ENCODE assay signal across 22 cellular contexts in the genomic region with DNA sequence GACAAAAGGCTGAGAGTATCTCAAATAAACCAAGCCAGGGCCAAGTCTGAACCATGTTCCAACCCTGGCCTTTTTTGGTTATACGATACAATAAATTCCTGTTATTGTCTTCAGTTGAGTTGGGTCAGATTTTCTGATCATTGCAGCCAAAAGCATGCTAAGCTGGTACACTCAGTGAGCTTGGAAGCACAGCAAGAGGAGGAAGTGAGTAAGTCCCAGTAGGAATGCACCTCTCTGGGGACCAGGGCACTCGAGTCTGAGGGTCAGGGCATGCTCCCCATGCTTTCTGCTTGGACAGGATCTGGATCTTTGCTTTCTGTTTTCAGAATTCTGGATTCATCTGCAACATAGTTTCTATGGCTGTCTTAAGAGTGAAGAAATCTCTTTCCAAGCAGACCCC.
A peak's percentile ranks its signal among the peaks of the same experiment; 100 is the strongest.
DNase-seq lines count a peak whose midpoint lies in the region; TF ChIP-seq lines count a peak whose summit lies in the region.
"Had no signal": no experiment of that assay in that cellular context is flagged by ENCODE, and none has a peak within 500 bp of the region (broad histone marks: within the 10 kb centered on the region; RNA-seq: fewer than 3 reads in every experiment).

No MANE protein-coding gene starts in this region.

- no peaks in the 10 kb centered on the region for H3K4me1 ChIP-seq in adrenal gland (replicated peaks in 1 of 2)
- peaks cover 0 to 30% (median 21%) of the 10 kb centered on the region in 4 donors for H3K4me1 ChIP-seq in tibial artery
- H3K4me1 ChIP-seq in Peyer's patch, result no peaks in the 10 kb centered on the region
- H3K4me1 ChIP-seq: BE2C had no signal

- H3K27ac ChIP-seq in adrenal gland (peak overlapping the region in 1 of 5 donors; percentile 61), tibial artery (peak overlapping the region; percentile 61 to 71), Peyer's patch (no peak overlapping the region)
- H3K27ac ChIP-seq: body of pancreas, epithelial cell of prostate, skin epidermis had no signal

- no peaks in the 10 kb centered on the region for H3K9me3 ChIP-seq in adrenal gland (replicated peaks in 1 of 3)
- H3K9me3 ChIP-seq in tibial artery, result no peaks in the 10 kb centered on the region
- H3K9me3 ChIP-seq in Peyer's patch, result no peaks in the 10 kb centered on the region
- H3K9me3 ChIP-seq: BE2C, body of pancreas had no signal

- intact Hi-C loops in adrenal gland (cut with DNase I), result no loop called here
- intact Hi-C loops in tibial artery (cut with DNase I; ENCODE audit: low total_unique reads), result no loop called here

- TF ChIP-seq POLR2A in adrenal gland (IDR thresholded peaks at IDR 0.05) (no peak), Peyer's patch (IDR thresholded peaks at IDR 0.05) (no peak)

- peak; percentile 16 for DNase-seq in GM04504 (ENCODE audit: low read depth)
- DNase-seq in adrenal gland, result peak in 4 of 7 donors; percentile 12 to 60 (median 24)
- peak; percentile 57 for DNase-seq in fibroblast of pulmonary artery (ENCODE audit: low read depth)
- DNase-seq in tibial artery, result peak; percentile 27 to 71
- DNase-seq in GM20000 (ENCODE audit: low spot score), result no peak
- DNase-seq in DMS53 (lab: John Stamatoyannopoulos, UW), result no peak
- no peak for DNase-seq in Peyer's patch
- DNase-seq: activated CD4-positive, alpha-beta T cell treated with anti-CD3 and anti-CD28 coated beads, Interleukin-2, amount 50 U/mL, for 4 hours; activated naive CD4-positive, alpha-beta T cell; activated T-cell treated with anti-CD3 and anti-CD28 coated beads for 4 hours; BE2C; body of pancreas; glutamatergic neuron; MM.1S; naive thymus-derived CD8-positive, alpha-beta T cell; NCI-H187; NCI-H446 treated with DMSO at 0.1 percent for 48 hours; Right ventricle myocardium superior; stimulated activated CD4-positive, alpha-beta T cell treated with anti-CD3 and anti-CD28 coated beads, Interleukin-2, amount 100 ng/mL, for 48 hours; T-helper 1 cell had no signal

- H3K36me3 ChIP-seq in adrenal gland (replicated peaks in 1 of 2) (no peaks in the 10 kb centered on the region), tibial artery (no peaks in the 10 kb centered on the region), Peyer's patch (no peaks in the 10 kb centered on the region)
- H3K36me3 ChIP-seq: BE2C had no signal

- H3K27me3 ChIP-seq in adrenal gland, result peaks cover 4% of the 10 kb centered on the region
- no peaks in the 10 kb centered on the region for H3K27me3 ChIP-seq in tibial artery
- no peaks in the 10 kb centered on the region for H3K27me3 ChIP-seq in Peyer's patch
- H3K27me3 ChIP-seq: BE2C, body of pancreas had no signal

- no peak for TF ChIP-seq CTCF in adrenal gland (IDR thresholded peaks at IDR 0.05)
- TF ChIP-seq CTCF in fibroblast of pulmonary artery (IDR thresholded peaks at IDR 0.05; ENCODE audit: low read length, missing control alignments), result no peak
- TF ChIP-seq CTCF in tibial artery (IDR thresholded peaks at IDR 0.05), result no peak
- TF ChIP-seq CTCF in GM20000 (IDR thresholded peaks at IDR 0.05; ENCODE audit: extremely low read depth, missing control alignments), result no peak
- no peak for TF ChIP-seq CTCF in Peyer's patch (IDR thresholded peaks at IDR 0.05)

- H3K4me3 ChIP-seq in adrenal gland (no peak overlapping the region), fibroblast of pulmonary artery (replicated peaks; ENCODE audit: low read depth, low read length) (no peak overlapping the region), tibial artery (no peak overlapping the region), Peyer's patch (no peak overlapping the region)
- H3K4me3 ChIP-seq: body of pancreas, skin epidermis had no signal

- WGBS in adrenal gland, 4 donors, result 36 to 89% (median 64%) methylated on average over 1 to 2 of the region's 2 CpGs

Comparison
In these comparisons a context has a peak if more than half of its experiments do, and no peak if none do; other contexts are left out.
1. DNase-seq: peak in GM04504 (single experiment), adrenal gland (4 of 7), fibroblast of pulmonary artery (single experiment) and tibial artery (2 of 2); none in GM20000 (single experiment), DMS53 (single experiment) and Peyer's patch (0 of 3).
2. H3K27ac ChIP-seq: peak in tibial artery (2 of 2); none in Peyer's patch (0 of 4).